In the genomic region with DNA sequence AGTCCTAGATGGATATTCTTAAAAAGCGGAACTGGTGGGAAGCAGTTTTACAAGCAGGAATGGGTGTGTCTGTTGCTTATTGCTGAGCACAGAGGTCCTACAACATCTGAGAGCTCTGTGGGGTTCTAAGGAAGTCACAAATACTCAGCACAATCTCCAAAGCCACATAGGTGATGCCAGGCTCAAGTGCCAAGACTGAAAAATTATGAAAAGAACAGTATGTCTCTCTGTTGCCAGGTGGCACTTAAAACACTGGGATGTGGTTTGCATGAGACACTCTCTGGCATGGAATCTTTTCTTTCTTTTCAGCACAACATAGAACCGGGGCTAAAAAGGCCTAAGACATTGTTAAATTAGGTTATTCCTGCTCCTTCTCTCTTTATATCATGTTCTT, we compare ENCODE assay signal across 11 cellular contexts.
A peak's percentile ranks its signal among the peaks of the same experiment; 100 is the strongest.
DNase-seq lines count a peak whose midpoint lies in the region; ATAC-seq and TF ChIP-seq lines count a peak whose summit lies in the region.
"Had no signal": no experiment of that assay in that cellular context is flagged by ENCODE, and none has a peak within 500 bp of the region (broad histone marks: within the 10 kb centered on the region; RNA-seq: fewer than 3 reads in every experiment).

No MANE protein-coding gene starts in this region.

- peak overlapping the region; percentile 95 for H2AK5ac ChIP-seq in IMR-90 (ENCODE audit: low read depth, low read length)

- no TSS peak for BruUV-seq in IMR-90 (replicated peaks; lab: Mats Ljungman, UMichigan)

- POLR2A ChIA-PET in IMR-90 (lab: Charles Lee; ENCODE audit: unreplicated experiment): no interaction called here

- H3K9me2 ChIP-seq in hepatocyte (replicated peaks; ENCODE audit: insufficient read depth): no peaks in the 10 kb centered on the region

- TF ChIP-seq CTCF in IMR-90 (conservative IDR thresholded peaks at IDR 0.05; ENCODE audit: low read depth, low read length) (no peak), WERI-Rb-1 (IDR thresholded peaks at IDR 0.05; ENCODE audit: low read depth, low read length) (no peak), hepatocyte (IDR thresholded peaks at IDR 0.05; ENCODE audit: poor library complexity) (no peak)

- peak overlapping the region; percentile 63 for H4K5ac ChIP-seq in IMR-90 (ENCODE audit: low read depth, low read length)

- H2BK15ac ChIP-seq in IMR-90 (ENCODE audit: low read depth, low read length): peak overlapping the region; percentile 86

- peak overlapping the region; percentile 94 for H3K4ac ChIP-seq in IMR-90 (ENCODE audit: low read depth, low read length)

- H3K9me1 ChIP-seq in IMR-90 (ENCODE audit: insufficient read depth, low read length): peaks cover 19% of the 10 kb centered on the region

- H3K4me3 ChIP-seq in IMR-90 (ENCODE audit: insufficient read depth, low read depth, low read length) (no peak overlapping the region), WERI-Rb-1 (ENCODE audit: low read depth, low read length) (no peak overlapping the region), hepatocyte (no peak overlapping the region), skin epidermis (no peak overlapping the region)

- no peak for TF ChIP-seq POLR2A in IMR-90 (IDR thresholded peaks at IDR 0.05; ENCODE audit: low read depth, low read length)

- peak overlapping the region; percentile 69 for H3K23ac ChIP-seq in IMR-90 (ENCODE audit: low read depth, low read length)

- WGBS in IMR-90 (ENCODE audit: extremely low coverage in 2 of 2, insufficient read length in 1 of 2), 2 experiments: no CpG with 5 or more reads among the region's 2 CpGs
- 90% methylated on average over 2 of the region's 2 CpGs for WGBS in hepatocyte (ENCODE audit: low lambda C conversion rate, missing lambda C conversion rate)

- dilution Hi-C loops in IMR-90 (cut with HindIII; ENCODE audit: low sequenced_read_pairs, unreplicated experiment): no loop called here

- H2BK120ac ChIP-seq in IMR-90 (ENCODE audit: low read depth, low read length): peak overlapping the region; percentile 97

- H3K14ac ChIP-seq in IMR-90 (replicated peaks; ENCODE audit: low read depth, low read length): peak overlapping the region; percentile 90

- peak overlapping the region; percentile 29; the same call in 1 of the 2 replicates for H3K4me2 ChIP-seq in IMR-90 (ENCODE audit: low read depth, low read length)
- H3K4me2 ChIP-seq in hepatocyte: no peak overlapping the region

- peak overlapping the region; percentile 52 for H3K56ac ChIP-seq in IMR-90 (ENCODE audit: extremely low read depth, insufficient read depth, low read length)

- no peaks in the 10 kb centered on the region for H4K20me1 ChIP-seq in IMR-90 (ENCODE audit: insufficient read depth, low read length)
- H4K20me1 ChIP-seq in hepatocyte (ENCODE audit: insufficient read depth, poor library complexity, severe bottlenecking): no peaks in the 10 kb centered on the region

- peak overlapping the region; percentile 13 for H2AK9ac ChIP-seq in IMR-90 (replicated peaks; ENCODE audit: low read depth, low read length, poor library complexity)

- H3K27me3 ChIP-seq in IMR-90 (ENCODE audit: control insufficient read depth, insufficient read depth, low read length) (no peaks in the 10 kb centered on the region), WERI-Rb-1 (ENCODE audit: insufficient read depth, low read depth, severe bottlenecking) (no peaks in the 10 kb centered on the region), hepatocyte (no peaks in the 10 kb centered on the region)

- peak overlapping the region; percentile 82 for H2AFZ ChIP-seq in IMR-90 (replicated peaks; ENCODE audit: low read length, poor library complexity)
- no peak overlapping the region for H2AFZ ChIP-seq in hepatocyte

- ATAC-seq in IMR-90 (ENCODE audit: low read depth): no peak

- peak overlapping the region; percentile 94 for H4K91ac ChIP-seq in IMR-90 (ENCODE audit: insufficient read depth, low read depth, low read length)

- peak overlapping the region; percentile 72 to 92 for H4K8ac ChIP-seq in IMR-90 (ENCODE audit: low read depth in 2 of 2, low read length in 2 of 2)

- H3K36me3 ChIP-seq in IMR-90 (ENCODE audit: control insufficient read depth, insufficient read depth, low read length) (no peaks in the 10 kb centered on the region), WERI-Rb-1 (no peaks in the 10 kb centered on the region), hepatocyte (replicated peaks; ENCODE audit: insufficient read depth, low read depth) (no peaks in the 10 kb centered on the region)

- H3K18ac ChIP-seq in IMR-90 (ENCODE audit: low read depth, low read length): peak overlapping the region; percentile 75

- H3K79me1 ChIP-seq in IMR-90 (ENCODE audit: low read depth in 1 of 2, low read length in 2 of 2): peaks cover 0 to 33% of the 10 kb centered on the region in 2 experiments; a peak in 3 of 4 replicates

- H3K4me1 ChIP-seq in IMR-90 (ENCODE audit: control insufficient read depth, insufficient read depth, low read length) (peaks cover 22% of the 10 kb centered on the region), hepatocyte (ENCODE audit: insufficient read depth) (peaks cover 24% of the 10 kb centered on the region)

- CTCF ChIA-PET in IMR-90 (lab: Yijun Ruan, JAX): no interaction called here

- H2BK5ac ChIP-seq in IMR-90 (ENCODE audit: low read depth, low read length, poor library complexity, severe bottlenecking): peak overlapping the region; percentile 91

- intact Hi-C loops in IMR-90 (cut with micrococcal nuclease): loop anchor here (5.0 kb wide), 1 partner anchor 200 kb away; no protein-coding TSS in a partner anchor

- peak overlapping the region; percentile 62 for H3K27ac ChIP-seq in IMR-90 (ENCODE audit: insufficient read depth, low read length)
- peak overlapping the region; percentile 55 for H3K27ac ChIP-seq in WERI-Rb-1
- H3K27ac ChIP-seq in hepatocyte: peak overlapping the region; percentile 36
- peak overlapping the region in 14 of 21 experiments; percentile 1 to 81 (median 38) for H3K27ac ChIP-seq in skin epidermis

- H2BK20ac ChIP-seq in IMR-90 (ENCODE audit: low read depth, low read length): peak overlapping the region; percentile 97

- in situ Hi-C loops in IMR-90 (cut with MboI; ENCODE audit: low sequenced_read_pairs): no loop called here

- H3K9ac ChIP-seq in IMR-90 (ENCODE audit: low read depth, low read length): peak overlapping the region; percentile 50; the same call in 1 of the 2 replicates

- H3K79me2 ChIP-seq in hepatocyte: no peaks in the 10 kb centered on the region

- H3K9me3 ChIP-seq in IMR-90 (ENCODE audit: control insufficient read depth, insufficient read depth, low read length) (no peaks in the 10 kb centered on the region), WERI-Rb-1 (ENCODE audit: severe bottlenecking) (no peaks in the 10 kb centered on the region), hepatocyte (ENCODE audit: low read depth) (no peaks in the 10 kb centered on the region)

- TF ChIP-seq RAD21 in IMR-90 (IDR thresholded peaks at IDR 0.05; ENCODE audit: low read length): no peak

- DNase-seq in IMR-90 (no peak), WERI-Rb-1 (no peak), hepatocyte (ENCODE audit: low spot score) (no peak), DMS153 treated with DMSO at 0.1 percent for 48 hours (lab: John Stamatoyannopoulos, UW; ENCODE audit: unreplicated experiment) (no peak), cerebellum (ENCODE audit: low spot score) (no peak), NCI-H1694 (lab: John Stamatoyannopoulos, UW) (no peak)
- DNase-seq in stimulated activated CD4-positive, alpha-beta T cell treated with anti-CD3 and anti-CD28 coated beads, Interleukin-4, amount 100 ng/mL, for 24 hours: no peak
- DNase-seq: activated CD8-positive, alpha-beta memory T cell treated with anti-CD3 and anti-CD28 coated beads, Interleukin-2, amount 50 U/mL, for 48 hours; NCI-H1092 treated with DMSO at 0.1 percent for 48 hours; SIG-M5 had no signal

TF ChIP-seq in IMR-90, 13 proteins besides CTCF, POLR2A, EP300 and RAD21:
- TF ChIP-seq CHD1 (IDR thresholded peaks at IDR 0.05; ENCODE audit: low read depth, low read length) (no peak), BHLHE40 (IDR thresholded peaks at IDR 0.05; ENCODE audit: low read depth, low read length) (no peak), MAFK (IDR thresholded peaks at IDR 0.05; ENCODE audit: low read depth, low read length) (no peak), SMC3 (IDR thresholded peaks at IDR 0.05; ENCODE audit: low read depth, low read length) (no peak)
